2 cellular contexts compared by ENCODE assay signal in genomic region chr2:175999283-175999819, GRCh38.
A peak's percentile ranks its signal among the peaks of the same experiment; 100 is the strongest.
TF ChIP-seq lines count a peak whose summit lies in the region.

No MANE protein-coding gene starts in this region.

TF ChIP-seq in K562, 482 proteins besides CTCF, POLR2A, EP300 and RAD21 (continued from another document):
- TF ChIP-seq SMARCE1 (IDR thresholded peaks at IDR 0.05): no peak
- no peak for TF ChIP-seq MAFF (IDR thresholded peaks at IDR 0.05; ENCODE audit: low read length)
- no peak for TF ChIP-seq ILK (tag; IDR thresholded peaks at IDR 0.05; ENCODE audit: borderline replicate concordance, low read depth)
- no peak for TF ChIP-seq CC2D1A (IDR thresholded peaks at IDR 0.05)
- TF ChIP-seq HDAC1 (IDR thresholded peaks at IDR 0.05): no peak
- peak; percentile 48; the same call in 1 of the 2 replicates for TF ChIP-seq PKNOX1 (IDR thresholded peaks at IDR 0.05)
- TF ChIP-seq ZNF408 (CRISPR knock-in tag; IDR thresholded peaks at IDR 0.05; ENCODE audit: low read depth): no peak
- peak; percentile 61 for TF ChIP-seq MEIS2 (IDR thresholded peaks at IDR 0.05; ENCODE audit: partially characterized antibody)
- TF ChIP-seq THRAP3 (IDR thresholded peaks at IDR 0.05; ENCODE audit: borderline replicate concordance): no peak
- no peak for TF ChIP-seq TRIM28 (IDR thresholded peaks at IDR 0.05)
- no peak for TF ChIP-seq ZNF586 (CRISPR knock-in tag; conservative IDR thresholded peaks at IDR 0.05)
- no peak for TF ChIP-seq ZNF444 (CRISPR knock-in tag; IDR thresholded peaks at IDR 0.05)
- no peak for TF ChIP-seq DDX20 (tag; IDR thresholded peaks at IDR 0.05; ENCODE audit: low read depth)
- no peak for TF ChIP-seq ZSCAN32 (CRISPR knock-in tag; IDR thresholded peaks at IDR 0.05)
- no peak for TF ChIP-seq CHD4 (IDR thresholded peaks at IDR 0.05; ENCODE audit: insufficient read depth, insufficient replicate concordance, low read depth, low read length, poor library complexity, severe bottlenecking)
- no peak for TF ChIP-seq ZNF699 (CRISPR knock-in tag; IDR thresholded peaks at IDR 0.05; ENCODE audit: insufficient replicate concordance)
- TF ChIP-seq NR1H2 (CRISPR knock-in tag; IDR thresholded peaks at IDR 0.05): no peak
- no peak for TF ChIP-seq CBX8 (IDR thresholded peaks at IDR 0.05; ENCODE audit: borderline replicate concordance, extremely low read depth, low read depth, low read length, poor library complexity, severe bottlenecking)
- peak; percentile 86 for TF ChIP-seq CEBPB (tag; IDR thresholded peaks at IDR 0.05)
- TF ChIP-seq, protein P1, sequence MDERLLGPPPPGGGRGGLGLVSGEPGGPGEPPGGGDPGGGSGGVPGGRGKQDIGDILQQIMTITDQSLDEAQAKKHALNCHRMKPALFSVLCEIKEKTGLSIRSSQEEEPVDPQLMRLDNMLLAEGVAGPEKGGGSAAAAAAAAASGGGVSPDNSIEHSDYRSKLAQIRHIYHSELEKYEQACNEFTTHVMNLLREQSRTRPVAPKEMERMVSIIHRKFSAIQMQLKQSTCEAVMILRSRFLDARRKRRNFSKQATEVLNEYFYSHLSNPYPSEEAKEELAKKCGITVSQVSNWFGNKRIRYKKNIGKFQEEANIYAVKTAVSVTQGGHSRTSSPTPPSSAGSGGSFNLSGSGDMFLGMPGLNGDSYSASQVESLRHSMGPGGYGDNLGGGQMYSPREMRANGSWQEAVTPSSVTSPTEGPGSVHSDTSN (CRISPR knock-in tag; IDR thresholded peaks at IDR 0.05; ENCODE audit: low read depth): no peak
- TF ChIP-seq, protein P1 (tag; conservative IDR thresholded peaks at IDR 0.05; ENCODE audit: low read depth): peak; percentile 65
- no peak for TF ChIP-seq CHCHD3 (CRISPR knock-in tag; IDR thresholded peaks at IDR 0.05)
- no peak for TF ChIP-seq POLR2AphosphoS5 (IDR thresholded peaks at IDR 0.05; ENCODE audit: control insufficient read depth, insufficient read depth, low read depth, low read length)

TF ChIP-seq in liver, 16 proteins besides CTCF, POLR2A, EP300 and RAD21 (continued from another document):
- TF ChIP-seq ATF3 (IDR thresholded peaks at IDR 0.05): no peak
